1 cellular context compared by ENCODE assay signal in the genomic region with DNA sequence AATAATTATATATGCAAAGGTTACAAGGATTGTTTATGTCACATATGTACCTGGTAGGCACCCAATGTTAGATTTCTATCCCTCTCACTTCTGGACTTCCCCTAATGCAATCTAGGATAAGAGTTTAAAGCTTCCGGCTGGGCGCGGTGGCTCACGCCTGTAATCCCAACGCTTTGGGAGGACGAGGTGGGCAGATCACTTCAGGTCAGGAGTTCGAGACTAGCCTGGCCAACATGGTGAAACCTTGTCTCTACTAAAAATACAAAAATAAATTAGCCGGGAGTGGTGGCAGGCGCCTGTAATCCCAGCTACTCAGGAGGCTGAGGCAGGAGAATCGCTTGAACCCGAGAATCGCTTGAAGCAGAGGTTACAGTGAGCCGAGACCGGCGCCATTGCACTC.
A peak's percentile ranks its signal among the peaks of the same experiment; 100 is the strongest.
TF ChIP-seq lines count a peak whose summit lies in the region.

No MANE protein-coding gene starts in this region.

TF ChIP-seq in HepG2, 621 proteins besides CTCF, POLR2A, EP300 and RAD21:
- peak; percentile 17 for TF ChIP-seq YY1 (IDR thresholded peaks at IDR 0.05; ENCODE audit: insufficient read depth, insufficient replicate concordance, low read depth, low read length)
